ENCODE assay signal across 2 cellular contexts in the genomic region with DNA sequence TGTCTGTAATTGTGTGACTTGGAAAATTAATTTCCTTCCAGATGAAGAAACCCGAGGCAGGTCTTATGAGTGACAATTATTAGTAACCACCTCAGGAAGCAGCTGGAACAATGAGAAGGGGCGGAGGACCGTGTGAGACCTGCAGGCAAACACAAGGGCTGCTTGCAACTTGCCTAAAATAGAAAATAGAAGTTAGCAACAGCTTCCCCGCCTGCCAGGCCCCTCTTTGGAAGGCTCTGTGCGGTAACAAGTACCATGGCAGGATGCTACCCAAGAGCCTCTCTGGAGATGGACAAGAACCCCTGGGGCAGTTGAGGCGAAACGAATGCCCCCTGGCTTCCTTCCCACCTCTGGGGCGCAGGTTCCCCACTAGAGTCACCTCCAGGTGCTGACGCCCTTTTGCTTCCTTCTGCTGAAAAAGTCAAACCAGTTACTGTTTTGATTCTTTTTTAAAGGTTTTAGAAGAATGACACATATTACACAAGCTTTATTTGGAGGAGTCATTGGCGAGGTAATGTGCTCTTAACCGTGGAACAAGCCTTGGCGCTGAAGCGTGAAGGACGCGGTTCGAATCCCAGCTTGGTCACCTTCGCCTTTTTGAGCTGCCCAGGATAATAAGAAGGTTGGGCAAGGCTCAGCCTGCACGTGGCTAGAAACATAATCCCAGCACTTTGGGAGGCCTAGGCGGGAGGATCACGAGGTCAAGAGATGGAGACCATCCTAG.
TF ChIP-seq lines count a peak whose summit lies in the region.

No MANE protein-coding gene starts in this region.

TF ChIP-seq in Ishikawa, 13 proteins besides CTCF, POLR2A, EP300 and RAD21:
- TF ChIP-seq FOXM1 (IDR thresholded peaks at IDR 0.05; ENCODE audit: borderline replicate concordance, low read depth), result no peak
- TF ChIP-seq, protein P1, sequence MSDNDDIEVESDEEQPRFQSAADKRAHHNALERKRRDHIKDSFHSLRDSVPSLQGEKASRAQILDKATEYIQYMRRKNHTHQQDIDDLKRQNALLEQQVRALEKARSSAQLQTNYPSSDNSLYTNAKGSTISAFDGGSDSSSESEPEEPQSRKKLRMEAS (IDR thresholded peaks at IDR 0.05), result 0 out of 2 replicates have a peak, but pooled peaks have one; percentile 12
TF ChIP-seq in Ishikawa: peak in this region for 1.

TF ChIP-seq in H1, 55 proteins besides CTCF, POLR2A, EP300 and RAD21:
- TF ChIP-seq SIX5 (IDR thresholded peaks at IDR 0.05; ENCODE audit: low read depth, low read length) (no peak), E2F6 (IDR thresholded peaks at IDR 0.05) (peak; percentile 31; the same call in 1 of the 2 replicates)
